Comparison of ENCODE assay signal across 9 cellular contexts in the genomic region with DNA sequence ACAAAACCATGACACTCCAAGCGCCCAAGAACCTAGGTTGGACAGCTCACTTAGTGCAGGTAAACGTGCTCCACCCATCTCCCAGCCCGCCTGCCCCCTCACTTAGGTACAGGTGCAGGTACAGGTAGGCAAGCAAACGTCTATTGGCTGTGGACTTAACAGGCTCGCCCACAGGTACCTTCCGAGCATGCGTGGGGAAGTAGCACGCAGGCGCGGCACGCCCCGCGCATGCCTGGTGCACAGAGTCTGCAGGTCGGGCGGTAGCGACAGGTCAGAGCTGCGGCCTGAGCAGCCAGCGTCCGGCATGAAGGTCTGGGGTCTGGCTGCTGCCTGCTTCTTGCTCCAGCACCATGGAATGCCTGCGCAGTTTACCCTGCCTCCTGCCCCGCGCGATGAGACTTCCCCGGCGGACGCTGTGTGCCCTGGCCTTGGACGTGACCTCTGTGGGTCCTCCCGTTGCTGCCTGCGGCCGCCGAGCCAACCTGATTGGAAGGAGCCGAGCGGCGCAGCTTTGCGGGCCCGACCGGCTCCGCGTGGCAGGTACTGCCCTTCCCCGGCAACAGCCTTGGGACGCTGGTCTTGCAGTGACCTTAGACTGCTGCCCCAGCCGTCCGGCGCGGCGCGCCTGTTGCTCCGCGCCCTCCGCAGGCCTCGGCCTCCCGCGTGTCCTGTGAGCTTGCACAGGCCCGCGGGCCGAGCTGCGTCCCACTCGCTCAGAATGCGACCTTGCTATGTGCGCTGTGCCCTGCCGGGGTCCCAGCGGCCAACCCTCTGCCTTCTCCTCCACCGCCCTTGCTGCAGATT. TPM values are rescaled to one million over a fixed set of nuclear protein-coding genes. Genes with fewer than 3 reads are reported as not detected.
A peak's percentile ranks its signal among the peaks of the same experiment; 100 is the strongest.
DNase-seq lines count a peak whose midpoint lies in the region; ATAC-seq, FAIRE-seq and TF ChIP-seq lines count a peak whose summit lies in the region.
"Had no signal": no experiment of that assay in that cellular context is flagged by ENCODE, and none has a peak within 500 bp of the region (broad histone marks: within the 10 kb centered on the region; RNA-seq: fewer than 3 reads in every experiment).

A gene with protein sequence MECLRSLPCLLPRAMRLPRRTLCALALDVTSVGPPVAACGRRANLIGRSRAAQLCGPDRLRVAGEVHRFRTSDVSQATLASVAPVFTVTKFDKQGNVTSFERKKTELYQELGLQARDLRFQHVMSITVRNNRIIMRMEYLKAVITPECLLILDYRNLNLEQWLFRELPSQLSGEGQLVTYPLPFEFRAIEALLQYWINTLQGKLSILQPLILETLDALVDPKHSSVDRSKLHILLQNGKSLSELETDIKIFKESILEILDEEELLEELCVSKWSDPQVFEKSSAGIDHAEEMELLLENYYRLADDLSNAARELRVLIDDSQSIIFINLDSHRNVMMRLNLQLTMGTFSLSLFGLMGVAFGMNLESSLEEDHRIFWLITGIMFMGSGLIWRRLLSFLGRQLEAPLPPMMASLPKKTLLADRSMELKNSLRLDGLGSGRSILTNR (plus strand): TSS at position 240 of the 804 bp plus-strand sequence. CDS start 111 bp downstream, at position 351.

- H2AFZ ChIP-seq in keratinocyte (ENCODE audit: control insufficient read depth, low read length): peak within 1 kb of the TSS; percentile 93

- peak; percentile 82 for FAIRE-seq in keratinocyte (lab: Jason Lieb, UNC)
- FAIRE-seq: endometrium had no signal

- no peaks in the 10 kb centered on the region for H3K9me3 ChIP-seq in keratinocyte (ENCODE audit: control insufficient read depth, low read depth, low read length)

- no peaks in the 10 kb centered on the region for H3K27me3 ChIP-seq in keratinocyte (ENCODE audit: control insufficient read depth, extremely low read depth, insufficient read depth, low read length)

- H3K4me1 ChIP-seq in keratinocyte (ENCODE audit: control insufficient read depth, extremely low read depth, insufficient read depth, low read length): peaks cover 8% of the 10 kb centered on the region

- peaks cover 30% of the 10 kb centered on the region for H3K79me2 ChIP-seq in keratinocyte (ENCODE audit: control insufficient read depth, insufficient read depth, low read length)

- H3K4me3 ChIP-seq in AG10803 (ENCODE audit: low read length) (peak within 1 kb of the TSS; percentile 95), keratinocyte (ENCODE audit: control insufficient read depth in 2 of 3, extremely low read depth in 1 of 3, insufficient read depth in 2 of 3, low read depth in 1 of 3, low read length in 3 of 3) (peak within 1 kb of the TSS; percentile 79 to 97 (median 95))

- peak within 1 kb of the TSS; percentile 69 for H3K27ac ChIP-seq in keratinocyte (ENCODE audit: control insufficient read depth, insufficient read depth, low read length)

- TF ChIP-seq CTCF in AG10803 (conservative IDR thresholded peaks at IDR 0.05; ENCODE audit: low read length): no peak
- TF ChIP-seq CTCF in keratinocyte (optimal IDR thresholded peaks at IDR 0.05 in 1 of 3, IDR thresholded peaks at IDR 0.05 in 1 of 3, conservative IDR thresholded peaks at IDR 0.05 in 1 of 3; ENCODE audit: extremely low read depth in 1 of 3, insufficient read depth in 2 of 3, low read length in 3 of 3): no peak

- peaks cover 2 to 4% of the 10 kb centered on the region in 2 experiments for H3K36me3 ChIP-seq in keratinocyte (ENCODE audit: control insufficient read depth in 2 of 2, extremely low read depth in 1 of 2, insufficient read depth in 2 of 2, low read length in 2 of 2)

- dilution Hi-C loops in keratinocyte (cut with MboI; ENCODE audit: extremely low pct_ligation_motif_present, low sequenced_read_pairs): no loop called here

- DNase-seq in AG10803 (ENCODE audit: low read depth) (peak; percentile 68), NCI-H345 treated with DMSO at 0.1 percent for 48 hours (lab: John Stamatoyannopoulos, UW; ENCODE audit: unreplicated experiment) (peak; percentile 85), cerebellar nuclear complex (lab: John Stamatoyannopoulos, UW) (peak; percentile 30 to 69), keratinocyte (ENCODE audit: low read depth, low spot score) (peak; percentile 90)
- DNase-seq in activated CD4-positive, alpha-beta T cell treated with anti-CD3 and anti-CD28 coated beads for 1 hour: peak; percentile 70
- peak; percentile 61 to 62 for DNase-seq in stimulated activated CD4-positive, alpha-beta T cell treated with anti-CD3 and anti-CD28 coated beads, Interleukin-15, amount 100 ng/mL, for 1 hour (ENCODE audit: low read depth in 1 of 2, low spot score in 1 of 2)

- no peaks in the 10 kb centered on the region for H4K20me1 ChIP-seq in keratinocyte (ENCODE audit: control insufficient read depth, extremely low read depth, insufficient read depth, low read length)

- H3K4me2 ChIP-seq in keratinocyte (ENCODE audit: control insufficient read depth, extremely low read depth, insufficient read depth, low read depth, low read length): peak within 1 kb of the TSS; percentile 98

- H3K9ac ChIP-seq in keratinocyte (ENCODE audit: control insufficient read depth, extremely low read depth, insufficient read depth, low read length): peak within 1 kb of the TSS; percentile 85

- H3K9me1 ChIP-seq in keratinocyte (ENCODE audit: control insufficient read depth, extremely low read depth, insufficient read depth, low read length): no peaks in the 10 kb centered on the region

- ATAC-seq in GM19023 (IDR thresholded peaks at IDR 0.05; ENCODE audit: unreplicated experiment): peak; percentile 98
- peak; percentile 95 for ATAC-seq in HG03196 (IDR thresholded peaks at IDR 0.05; ENCODE audit: unreplicated experiment)

RNA-seq across cellular contexts. Expression of the gene that starts here (rescaled TPM):
- 19.3 to 26.9 TPM (median 19.8 TPM) in 3 replicates for polyA plus RNA-seq in keratinocyte
- polyA plus RNA-seq in keratinocyte (2011; ENCODE audit: low read depth): 45.9 TPM
- polyA plus RNA-seq in keratinocyte (2011; cell fraction: cytosol; rRNA removed): 19.0 and 26.8 TPM in 2 replicates
- polyA plus RNA-seq in keratinocyte (2011; cell fraction: nucleus; rRNA removed): 18.6 and 22.9 TPM in 2 replicates
- polyA plus RNA-seq in keratinocyte (2012; ENCODE audit: low replicate concordance): 18.4 and 20.2 TPM in 2 replicates
- 4.8 to 27.8 TPM (median 14.4 TPM) in 3 replicates for polyA minus RNA-seq in keratinocyte
- 29.9 TPM for polyA minus RNA-seq in keratinocyte (2011; cell fraction: cytosol; rRNA and poly(A)+ RNA removed)
- polyA minus RNA-seq in keratinocyte (2011; cell fraction: nucleus; rRNA and poly(A)+ RNA removed): 9.9 and 16.4 TPM in 2 replicates

Comparison
In these comparisons a context has a peak if more than half of its experiments do, and no peak if none do; other contexts are left out.
1. Peak in every context shown above with its lines: DNase-seq, ATAC-seq, H3K4me3 ChIP-seq and H3K27ac ChIP-seq.